Comparison of ENCODE assay signal across 32 cellular contexts in genomic region chr1:83615379-83615778, GRCh38.
"Had no signal": no experiment of that assay in that cellular context is flagged by ENCODE, and none has a peak within 500 bp of the region (broad histone marks: within the 10 kb centered on the region; RNA-seq: fewer than 3 reads in every experiment).

No MANE protein-coding gene starts in this region.

- ATAC-seq: activated CD4-positive, alpha-beta T cell treated with anti-CD3 and anti-CD28 coated beads for 36 hours; activated T-cell treated with anti-CD3 and anti-CD28 coated beads, Interleukin-2, amount 50 U/mL, for 72 hours; gastroesophageal sphincter; T-helper 17 cell had no signal

- DNase-seq: activated CD4-positive, alpha-beta memory T cell treated with anti-CD3 and anti-CD28 coated beads, Interleukin-2, amount 10 ng/mL, durations not matched to agents 7 days and 5 days; activated CD4-positive, alpha-beta T cell treated with anti-CD3 and anti-CD28 coated beads for 36 hours; activated CD4-positive, alpha-beta T cell treated with anti-CD3 and anti-CD28 coated beads, Interleukin-2, amount 10 ng/mL, durations not matched to agents 24 days and 14 days; activated CD4-positive, alpha-beta T cell treated with anti-CD3 and anti-CD28 coated beads, Interleukin-2, amount 50 U/mL, for 4 hours; activated CD4-positive, CD25-positive, alpha-beta regulatory T cell; activated CD4-positive, CD25-positive, alpha-beta regulatory T cell treated with anti-CD3 and anti-CD28 coated beads, Interleukin-2, amount 50 U/mL, for 72 hours; activated CD8-positive, alpha-beta memory T cell treated with anti-CD3 and anti-CD28 coated beads, Interleukin-2, amount 50 U/mL, for 48 hours; activated gamma-delta T cell; activated naive CD4-positive, alpha-beta T cell; activated naive CD4-positive, alpha-beta T cell treated with anti-CD3 and anti-CD28 coated beads, Interleukin-2, amount 10 ng/mL, durations not matched to agents 7 days and 5 days; activated naive CD8-positive, alpha-beta T cell treated with anti-CD3 and anti-CD28 coated beads, Interleukin-2, amount 10 ng/mL, durations not matched to agents 7 days and 5 days; activated T-cell treated with anti-CD3 and anti-CD28 coated beads for 4 hours; activated T-cell treated with anti-CD3 and anti-CD28 coated beads, Interleukin-2, amount 50 U/mL, for 24 hours; activated T-cell treated with anti-CD3 and anti-CD28 coated beads, Interleukin-2, amount 50 U/mL, for 72 hours; central memory CD4-positive, alpha-beta T cell; cerebellar nuclear complex; colonic mucosa; effector CD8-positive, alpha-beta T cell; esophagus squamous epithelium; foreskin melanocyte; T-helper 1 cell; T-helper 17 cell; T1000; WERI-Rb-1 had no signal

- H3K9me3 Mint-ChIP-seq: activated naive CD4-positive, alpha-beta T cell treated with anti-CD3 and anti-CD28 coated beads, Interleukin-2, amount 10 ng/mL, durations not matched to agents 7 days and 5 days; activated naive CD8-positive, alpha-beta T cell treated with anti-CD3 and anti-CD28 coated beads, Interleukin-2, amount 10 ng/mL, durations not matched to agents 7 days and 5 days; activated T-cell treated with anti-CD3 and anti-CD28 coated beads, Interleukin-2, amount 50 U/mL, for 24 hours; brain; T-helper 2 cell treated with Interferon-gamma antibody and Interleukin-4, amounts not matched to agents 5 μg/mL and 100 μg/mL, for 36 hours had no signal

- H3K36me3 ChIP-seq: ascending aorta, breast epithelium, cardiac muscle cell, colonic mucosa, esophagus squamous epithelium, gastroesophageal sphincter, WERI-Rb-1 had no signal

- H3K27ac ChIP-seq: ascending aorta, breast epithelium, cardiac muscle cell, colonic mucosa, epithelial cell of prostate, esophagus squamous epithelium, gastroesophageal sphincter, WERI-Rb-1 had no signal

- H3K4me1 ChIP-seq: ascending aorta, breast epithelium, colonic mucosa, esophagus squamous epithelium, gastroesophageal sphincter had no signal

- H3K27ac Mint-ChIP-seq: activated CD4-positive, alpha-beta memory T cell treated with anti-CD3 and anti-CD28 coated beads, Interleukin-2, amount 10 ng/mL, durations not matched to agents 7 days and 5 days; activated CD4-positive, alpha-beta T cell treated with anti-CD3 and anti-CD28 coated beads for 36 hours; activated CD4-positive, alpha-beta T cell treated with anti-CD3 and anti-CD28 coated beads, Interleukin-2, amount 10 ng/mL, durations not matched to agents 24 days and 14 days; activated naive CD4-positive, alpha-beta T cell treated with anti-CD3 and anti-CD28 coated beads, Interleukin-2, amount 10 ng/mL, durations not matched to agents 7 days and 5 days; activated naive CD8-positive, alpha-beta T cell treated with anti-CD3 and anti-CD28 coated beads, Interleukin-2, amount 10 ng/mL, durations not matched to agents 7 days and 5 days; activated T-cell treated with anti-CD3 and anti-CD28 coated beads, Interleukin-2, amount 50 U/mL, for 24 hours; activated T-cell treated with anti-CD3 and anti-CD28 coated beads, Interleukin-2, amount 50 U/mL, for 72 hours; brain; T-helper 17 cell; T-helper 2 cell treated with Interferon-gamma antibody and Interleukin-4, amounts not matched to agents 5 μg/mL and 100 μg/mL, for 36 hours had no signal

- H3K4me3 ChIP-seq: ascending aorta, breast epithelium, cardiac muscle cell, colonic mucosa, esophagus squamous epithelium, gastroesophageal sphincter had no signal

- H3K4me1 Mint-ChIP-seq: activated CD4-positive, alpha-beta memory T cell treated with anti-CD3 and anti-CD28 coated beads, Interleukin-2, amount 10 ng/mL, durations not matched to agents 7 days and 5 days; activated CD4-positive, alpha-beta T cell treated with anti-CD3 and anti-CD28 coated beads, Interleukin-2, amount 10 ng/mL, durations not matched to agents 24 days and 14 days; activated naive CD4-positive, alpha-beta T cell treated with anti-CD3 and anti-CD28 coated beads, Interleukin-2, amount 10 ng/mL, durations not matched to agents 7 days and 5 days; activated naive CD8-positive, alpha-beta T cell treated with anti-CD3 and anti-CD28 coated beads, Interleukin-2, amount 10 ng/mL, durations not matched to agents 7 days and 5 days; T-helper 17 cell had no signal

- H3K27me3 Mint-ChIP-seq: activated CD4-positive, alpha-beta memory T cell treated with anti-CD3 and anti-CD28 coated beads, Interleukin-2, amount 10 ng/mL, durations not matched to agents 7 days and 5 days; activated CD4-positive, alpha-beta T cell treated with anti-CD3 and anti-CD28 coated beads for 36 hours; activated CD4-positive, alpha-beta T cell treated with anti-CD3 and anti-CD28 coated beads, Interleukin-2, amount 10 ng/mL, durations not matched to agents 24 days and 14 days; activated naive CD4-positive, alpha-beta T cell treated with anti-CD3 and anti-CD28 coated beads, Interleukin-2, amount 10 ng/mL, durations not matched to agents 7 days and 5 days; activated naive CD8-positive, alpha-beta T cell treated with anti-CD3 and anti-CD28 coated beads, Interleukin-2, amount 10 ng/mL, durations not matched to agents 7 days and 5 days; activated T-cell treated with anti-CD3 and anti-CD28 coated beads, Interleukin-2, amount 50 U/mL, for 24 hours; brain; T-helper 17 cell had no signal

- H3K27me3 ChIP-seq: ascending aorta, breast epithelium, cardiac muscle cell, colonic mucosa, esophagus squamous epithelium, gastroesophageal sphincter had no signal

- H3K36me3 Mint-ChIP-seq: activated naive CD4-positive, alpha-beta T cell treated with anti-CD3 and anti-CD28 coated beads, Interleukin-2, amount 10 ng/mL, durations not matched to agents 7 days and 5 days; activated naive CD4-positive, alpha-beta T cell treated with anti-CD3 and anti-CD28 coated beads, Interleukin-2, amount 50 U/mL, for 72 hours; activated naive CD8-positive, alpha-beta T cell treated with anti-CD3 and anti-CD28 coated beads, Interleukin-2, amount 10 ng/mL, durations not matched to agents 7 days and 5 days; brain had no signal

- H3K4me3 Mint-ChIP-seq: activated CD4-positive, alpha-beta memory T cell treated with anti-CD3 and anti-CD28 coated beads, Interleukin-2, amount 10 ng/mL, durations not matched to agents 7 days and 5 days; activated CD4-positive, alpha-beta T cell treated with anti-CD3 and anti-CD28 coated beads for 36 hours; activated CD4-positive, alpha-beta T cell treated with anti-CD3 and anti-CD28 coated beads, Interleukin-2, amount 10 ng/mL, durations not matched to agents 24 days and 14 days; activated naive CD4-positive, alpha-beta T cell treated with anti-CD3 and anti-CD28 coated beads, Interleukin-2, amount 10 ng/mL, durations not matched to agents 7 days and 5 days; activated naive CD8-positive, alpha-beta T cell treated with anti-CD3 and anti-CD28 coated beads, Interleukin-2, amount 10 ng/mL, durations not matched to agents 7 days and 5 days; activated T-cell treated with anti-CD3 and anti-CD28 coated beads, Interleukin-2, amount 50 U/mL, for 24 hours; activated T-cell treated with anti-CD3 and anti-CD28 coated beads, Interleukin-2, amount 50 U/mL, for 72 hours; brain; T-helper 17 cell; T-helper 2 cell treated with Interferon-gamma antibody and Interleukin-4, amounts not matched to agents 5 μg/mL and 100 μg/mL, for 36 hours had no signal

- H3K9me3 ChIP-seq: ascending aorta, breast epithelium, colonic mucosa, esophagus squamous epithelium, gastroesophageal sphincter had no signal
